In genomic region chr20:49281059-49281912, GRCh38 we compare ENCODE assay signal across 8 cellular contexts. TPM values are rescaled to one million over a fixed set of nuclear protein-coding genes. Genes with fewer than 3 reads are reported as not detected.
DNase-seq lines count a peak whose midpoint lies in the region; ATAC-seq and TF ChIP-seq lines count a peak whose summit lies in the region.

No MANE protein-coding gene starts in this region.

- POLR2A ChIA-PET in SK-N-SH (lab: Yijun Ruan, JAX) = interaction anchor here (1.8 kb wide), 1 partner anchor 9 kb away, joined by 4 read pairs; no protein-coding TSS in a partner anchor

- CTCF ChIA-PET in SK-N-SH (lab: Yijun Ruan, JAX) = interaction anchor here (2.0 kb wide), 1 partner anchor 64 kb away, joined by 7 read pairs; no protein-coding TSS in a partner anchor

- peaks cover 72% of the 10 kb centered on the region for H4K20me1 ChIP-seq in SK-N-SH (ENCODE audit: insufficient read depth)

- DNase-seq in SK-N-SH = no peak
- peak; percentile 89 for DNase-seq in SIG-M5 (lab: John Stamatoyannopoulos, UW)
- DNase-seq in epithelial cell of prostate (ENCODE audit: low read depth, low spot score) = peak; percentile 56
- no peak for DNase-seq in gastrocnemius medialis
- no peak for DNase-seq in SW 1271 (lab: John Stamatoyannopoulos, UW)
- no peak for DNase-seq in NCI-H1048 (lab: John Stamatoyannopoulos, UW)
- DNase-seq in globus pallidus (ENCODE audit: low spot score) = no peak

- no peak for TF ChIP-seq RAD21 in SK-N-SH (IDR thresholded peaks at IDR 0.05; ENCODE audit: low read length)

- ATAC-seq in SK-N-SH treated with all-trans-retinoic acid at 6 μM for 48 hours = no peak
- ATAC-seq in gastrocnemius medialis = no peak

- no peak for TF ChIP-seq EP300 in SK-N-SH (IDR thresholded peaks at IDR 0.05; ENCODE audit: borderline replicate concordance in 1 of 2, low read depth in 1 of 2, low read length in 1 of 2)

- H3K4me1 ChIP-seq in SK-N-SH (ENCODE audit: control insufficient read depth in 1 of 2, insufficient read depth in 2 of 2, low read depth in 1 of 2, low read length in 1 of 2) (peaks cover 13 to 15% of the 10 kb centered on the region in 2 experiments), gastrocnemius medialis (peaks cover 49 to 53% of the 10 kb centered on the region in 2 donors)

- H3K27me3 ChIP-seq in SK-N-SH (ENCODE audit: insufficient read depth) (no peaks in the 10 kb centered on the region), gastrocnemius medialis (no peaks in the 10 kb centered on the region)

- no peak for TF ChIP-seq POLR2A in gastrocnemius medialis (IDR thresholded peaks at IDR 0.05)

- no peak overlapping the region for H2AFZ ChIP-seq in SK-N-SH (ENCODE audit: low read depth)

- H3K36me3 ChIP-seq in SK-N-SH (replicated peaks in 1 of 2; ENCODE audit: control insufficient read depth in 1 of 2, insufficient read depth in 2 of 2, low read length in 1 of 2) (peaks cover 70 to 77% of the 10 kb centered on the region in 2 experiments), gastrocnemius medialis (peaks cover 0 to 70% of the 10 kb centered on the region in 2 donors)

- intact Hi-C loops in gastrocnemius medialis (cut with DNase I; ENCODE audit: low total_unique reads) = no loop called here

- no peak overlapping the region for H3K9ac ChIP-seq in SK-N-SH

- 0 out of 4 replicates have a peak overlapping the region, but pooled peaks of 1 of the 2 experiments have one; percentile 95 for H3K27ac ChIP-seq in SK-N-SH (ENCODE audit: low read depth in 2 of 2, low read length in 1 of 2)
- peak overlapping the region; percentile 93 for H3K27ac ChIP-seq in epithelial cell of prostate
- H3K27ac ChIP-seq in gastrocnemius medialis = peak overlapping the region in 3 of 4 donors; percentile 95 to 99 (median 98)

- H3K9me3 ChIP-seq in SK-N-SH (peaks cover 11% of the 10 kb centered on the region; the same call in 1 of the 2 replicates), gastrocnemius medialis (peaks cover 0 to under 1% (median 0%) of the 10 kb centered on the region in 3 donors)

- H3K4me3 ChIP-seq in SK-N-SH (ENCODE audit: low read depth in 2 of 2, low read length in 1 of 2) = peak overlapping the region; percentile 65 to 90
- H3K4me3 ChIP-seq in gastrocnemius medialis = peak overlapping the region in 3 of 4 donors; percentile 15 to 88 (median 62)

- TF ChIP-seq CTCF in SK-N-SH (IDR thresholded peaks at IDR 0.05) (no peak), gastrocnemius medialis (IDR thresholded peaks at IDR 0.05 in 4 of 5, conservative IDR thresholded peaks at IDR 0.05 in 1 of 5) (no peak)

- WGBS in SK-N-SH (ENCODE audit: low lambda C conversion rate) = 73% methylated on average over 13 of the region's 13 CpGs

- peak overlapping the region; percentile 89 for H3K4me2 ChIP-seq in SK-N-SH

- in situ Hi-C loops in gastrocnemius medialis (cut with MboI; ENCODE audit: low sequenced_read_pairs in 4 of 4) = no loop called here

- H3K79me2 ChIP-seq in SK-N-SH (ENCODE audit: insufficient read depth) = peaks cover 94% of the 10 kb centered on the region

- no peaks in the 10 kb centered on the region for H3K9me2 ChIP-seq in SK-N-SH

- peaks cover 85% of the 10 kb centered on the region for H3F3A ChIP-seq in SK-N-SH (replicated peaks; ENCODE audit: insufficient read depth)

TF ChIP-seq in SK-N-SH, 30 proteins besides CTCF, POLR2A, EP300 and RAD21:
- peak; percentile 37; the same call in 1 of the 2 replicates for TF ChIP-seq POLR2AphosphoS5 (IDR thresholded peaks at IDR 0.05; ENCODE audit: low read depth, low read length)
- TF ChIP-seq EZH2phosphoT487 (IDR thresholded peaks at IDR 0.05; ENCODE audit: borderline replicate concordance, low read depth) = no peak

TF ChIP-seq in SK-N-SH treated with all-trans-retinoic acid at 6 μM for 48 hours, 23 proteins besides CTCF, POLR2A, EP300 and RAD21 (continues in another document):
- no peak for TF ChIP-seq CREB5 (CRISPR knock-in tag; IDR thresholded peaks at IDR 0.05; ENCODE audit: low read depth)
- no peak for TF ChIP-seq CSDC2 (CRISPR knock-in tag; IDR thresholded peaks at IDR 0.05)
- no peak; the same call in 1 of the 2 replicates for TF ChIP-seq CSRNP3 (CRISPR knock-in tag; IDR thresholded peaks at IDR 0.05)
- TF ChIP-seq TSHZ2 (CRISPR knock-in tag; IDR thresholded peaks at IDR 0.05) = no peak
- no peak for TF ChIP-seq ESRRG (CRISPR knock-in tag; IDR thresholded peaks at IDR 0.05)
- no peak for TF ChIP-seq ZFP30 (CRISPR knock-in tag; IDR thresholded peaks at IDR 0.05)
- no peak for TF ChIP-seq POU6F1 (CRISPR knock-in tag; IDR thresholded peaks at IDR 0.05; ENCODE audit: borderline replicate concordance, low read depth)
- no peak for TF ChIP-seq BACH2 (CRISPR knock-in tag; IDR thresholded peaks at IDR 0.05; ENCODE audit: borderline replicate concordance)
- TF ChIP-seq TOX (CRISPR knock-in tag; IDR thresholded peaks at IDR 0.05; ENCODE audit: borderline replicate concordance) = no peak
- TF ChIP-seq TCF4 (CRISPR knock-in tag; IDR thresholded peaks at IDR 0.05; ENCODE audit: borderline replicate concordance) = no peak

RNA-seq across cellular contexts. Expression of gene ZNFX1, which starts 3.4 kb away (rescaled TPM):
- polyA plus RNA-seq in SK-N-SH (2012; rRNA removed) = 3.9 and 4.6 TPM in 2 replicates
- polyA plus RNA-seq in SK-N-SH (2012; cell fraction: cytosol; rRNA removed) = 4.5 and 4.7 TPM in 2 replicates
- polyA plus RNA-seq in SK-N-SH (2012; cell fraction: nucleus; rRNA removed) = 8.1 and 9.0 TPM in 2 replicates
- total RNA-seq in gastrocnemius medialis = 10 to 100 TPM; 28.7 to 34.9 (median 31.1) TPM

Comparison
In these comparisons a context has a peak if more than half of its experiments do, and no peak if none do; other contexts are left out.
1. DNase-seq: peak in SIG-M5 (single experiment) and epithelial cell of prostate (single experiment); none in SK-N-SH (single experiment), gastrocnemius medialis (0 of 2), SW 1271 (0 of 2), NCI-H1048 (single experiment) and globus pallidus (single experiment).